Comparison of ENCODE assay signal across 15 cellular contexts in the genomic region with DNA sequence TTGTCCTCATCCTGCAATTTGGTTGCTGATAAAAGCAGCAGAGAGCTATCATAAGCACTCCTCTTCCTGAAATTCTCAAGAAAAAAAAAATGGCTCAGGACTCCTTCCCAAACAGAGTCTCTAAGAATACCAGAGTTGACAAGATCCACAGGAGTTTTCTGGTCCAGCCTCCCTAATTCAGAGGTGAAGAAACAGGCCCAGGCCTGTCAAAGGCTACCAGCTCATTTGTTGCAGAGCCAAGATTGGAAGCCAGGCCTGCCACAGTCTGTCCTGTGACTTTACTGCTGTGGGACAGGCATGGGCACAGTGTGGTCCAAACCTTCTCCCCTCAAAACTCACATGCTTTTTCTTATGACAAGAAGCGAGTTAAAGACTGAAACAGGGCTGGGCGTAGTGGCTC. TPM values are rescaled to one million over a fixed set of nuclear protein-coding genes. Genes with fewer than 3 reads are reported as not detected.
DNase-seq lines count a peak whose midpoint lies in the region; ATAC-seq and TF ChIP-seq lines count a peak whose summit lies in the region.
"Had no signal": no experiment of that assay in that cellular context is flagged by ENCODE, and none has a peak within 500 bp of the region (broad histone marks: within the 10 kb centered on the region; RNA-seq: fewer than 3 reads in every experiment).

No MANE protein-coding gene starts in this region.

- H3K4me3 Mint-ChIP-seq in MCF 10A (ENCODE audit: unreplicated experiment), result no peak overlapping the region
- H3K4me3 Mint-ChIP-seq: CD4-positive, alpha-beta T cell; H9 had no signal

- ATAC-seq in gastrocnemius medialis (no peak), HG03432 (IDR thresholded peaks at IDR 0.05; ENCODE audit: unreplicated experiment) (no peak)
- ATAC-seq: A549 had no signal

- peak; percentile 46 for DNase-seq in MCF 10A (ENCODE audit: unreplicated experiment)
- DNase-seq in breast epithelium (ENCODE audit: low spot score in 2 of 2), result no peak
- peak; percentile 22 for DNase-seq in epithelial cell of prostate (ENCODE audit: low read depth, low spot score)
- DNase-seq in gastrocnemius medialis, result no peak
- no peak for DNase-seq in right atrium auricular region (ENCODE audit: low spot score)
- DNase-seq in tibial nerve (ENCODE audit: low spot score in 2 of 2), result no peak
- DNase-seq: AML-193; Caco-2; CD4-positive, alpha-beta T cell; H9 had no signal

- no peak overlapping the region for H3K27ac ChIP-seq in breast epithelium
- H3K27ac ChIP-seq in epithelial cell of prostate, result peak overlapping the region; percentile 13
- H3K27ac ChIP-seq in gastrocnemius medialis, result peak overlapping the region in 3 of 4 donors; percentile 7 to 32 (median 11)
- H3K27ac ChIP-seq in right atrium auricular region, result no peak overlapping the region
- no peak overlapping the region for H3K27ac ChIP-seq in tibial nerve
- H3K27ac ChIP-seq: 22Rv1, A549, C4-2B, HL-60 had no signal

- no peaks in the 10 kb centered on the region for H3K36me3 Mint-ChIP-seq in MCF 10A (ENCODE audit: insufficient read depth, unreplicated experiment)

- no peaks in the 10 kb centered on the region for H3K4me1 ChIP-seq in breast epithelium
- H3K4me1 ChIP-seq in gastrocnemius medialis, result peaks cover 0 to 4% of the 10 kb centered on the region in 2 donors
- no peaks in the 10 kb centered on the region for H3K4me1 ChIP-seq in right atrium auricular region
- H3K4me1 ChIP-seq in tibial nerve, result no peaks in the 10 kb centered on the region
- H3K4me1 ChIP-seq: Caco-2 had no signal

- H3K9me3 ChIP-seq in breast epithelium, result no peaks in the 10 kb centered on the region
- no peaks in the 10 kb centered on the region for H3K9me3 ChIP-seq in gastrocnemius medialis
- no peaks in the 10 kb centered on the region for H3K9me3 ChIP-seq in right atrium auricular region
- no peaks in the 10 kb centered on the region for H3K9me3 ChIP-seq in tibial nerve
- H3K9me3 ChIP-seq: A549, Caco-2 had no signal

- TF ChIP-seq CTCF in MCF 10A (IDR thresholded peaks at IDR 0.05; ENCODE audit: unreplicated experiment), result no peak
- TF ChIP-seq CTCF in breast epithelium (IDR thresholded peaks at IDR 0.05), result no peak
- no peak for TF ChIP-seq CTCF in gastrocnemius medialis (IDR thresholded peaks at IDR 0.05 in 4 of 5, conservative IDR thresholded peaks at IDR 0.05 in 1 of 5)
- no peak for TF ChIP-seq CTCF in right atrium auricular region (IDR thresholded peaks at IDR 0.05)
- TF ChIP-seq CTCF in tibial nerve (IDR thresholded peaks at IDR 0.05), result no peak

- H3K36me3 ChIP-seq in breast epithelium (no peaks in the 10 kb centered on the region), gastrocnemius medialis (peaks cover 3 to 78% of the 10 kb centered on the region in 2 donors), right atrium auricular region (peaks cover 89% of the 10 kb centered on the region), tibial nerve (peaks cover 0 to 99% (median 11%) of the 10 kb centered on the region in 3 donors)

- TF ChIP-seq POLR2A in breast epithelium (IDR thresholded peaks at IDR 0.05), result no peak
- no peak for TF ChIP-seq POLR2A in gastrocnemius medialis (IDR thresholded peaks at IDR 0.05)
- TF ChIP-seq POLR2A in tibial nerve (IDR thresholded peaks at IDR 0.05), result no peak

- no peaks in the 10 kb centered on the region for H3K27me3 Mint-ChIP-seq in MCF 10A (ENCODE audit: insufficient read depth, unreplicated experiment)
- H3K27me3 Mint-ChIP-seq: CD4-positive, alpha-beta T cell had no signal

- in situ Hi-C loops in gastrocnemius medialis (cut with MboI; ENCODE audit: low sequenced_read_pairs in 4 of 4), result no loop called here

- H3K4me3 ChIP-seq in breast epithelium (no peak overlapping the region), gastrocnemius medialis (no peak overlapping the region), right atrium auricular region (no peak overlapping the region), tibial nerve (no peak overlapping the region)
- H3K4me3 ChIP-seq: A549 had no signal

- CTCF ChIA-PET in MCF 10A (lab: Yijun Ruan, JAX), result interaction anchor here (0.6 to 1.1 kb wide), 4 partner anchors 60 to 642 kb away, joined by 3 to 4 read pairs (median 3); no protein-coding TSS in a partner anchor

- no peaks in the 10 kb centered on the region for H3K9me3 Mint-ChIP-seq in MCF 10A (ENCODE audit: unreplicated experiment)
- H3K9me3 Mint-ChIP-seq: CD4-positive, alpha-beta T cell; H9 had no signal

- BruUV-seq in MCF 10A (replicated peaks; lab: Mats Ljungman, UMichigan), result no TSS peak

- POLR2A ChIA-PET in MCF 10A (lab: Yijun Ruan, JAX), result interaction anchor here (0.8 kb wide), 1 partner anchor 57 kb away, joined by 4 read pairs; no protein-coding TSS in a partner anchor

- no peak for TF ChIP-seq EP300 in tibial nerve (IDR thresholded peaks at IDR 0.05)

- WGBS in tibial nerve, 2 donors, result 97 to 100% methylated on average over 2 of the region's 2 CpGs

- peak overlapping the region; percentile 19 for H3K27ac Mint-ChIP-seq in MCF 10A (ENCODE audit: low read depth, unreplicated experiment)
- H3K27ac Mint-ChIP-seq: CD4-positive, alpha-beta T cell had no signal

- peaks cover 7% of the 10 kb centered on the region for H3K4me1 Mint-ChIP-seq in MCF 10A (ENCODE audit: insufficient read depth, unreplicated experiment)
- H3K4me1 Mint-ChIP-seq: H9 had no signal

- intact Hi-C loops in MCF 10A (cut with micrococcal nuclease) (loop anchor here (10.0 kb wide), 1 partner anchor 119 kb away; a partner anchor contains a TSS), breast epithelium (cut with DNase I; ENCODE audit: low total_unique reads) (no loop called here), gastrocnemius medialis (cut with DNase I; ENCODE audit: low total_unique reads) (no loop called here)

- H3K27me3 ChIP-seq in breast epithelium (no peaks in the 10 kb centered on the region), gastrocnemius medialis (no peaks in the 10 kb centered on the region), right atrium auricular region (no peaks in the 10 kb centered on the region), tibial nerve (no peaks in the 10 kb centered on the region)

RNA-seq across cellular contexts. Expression of a gene that starts 41.5 kb away (rescaled TPM):
- total RNA-seq in MCF 10A (2022), result 0.49 TPM in 1 of 2 replicates, not detected in the other
- total RNA-seq in breast epithelium, result 10 to 100 TPM in 1 of 3 donors, 1 to 10 TPM in 2; 4.2 to 11.4 (median 6.9) TPM
- total RNA-seq in gastrocnemius medialis, result 10 to 100 TPM in 3 of 4 donors, 1 to 10 TPM in 1; 1.9 to 19.1 (median 13.9) TPM
- total RNA-seq in right atrium auricular region, result 10 to 100 TPM; 10.2 to 23.1 TPM
- 10 to 100 TPM in 1 of 4 donors, 1 to 10 TPM in 3; 2.4 to 11.1 (median 2.9) TPM for total RNA-seq in tibial nerve

RNA-seq across cellular contexts. Expression of a gene that starts 58.0 kb away (rescaled TPM):
- total RNA-seq in MCF 10A (2022) (15.4 and 15.5 TPM in 2 replicates), breast epithelium (10 to 100 TPM; 23.1 to 28.2 (median 26.6) TPM), gastrocnemius medialis (10 to 100 TPM in 1 of 4 donors, 1 to 10 TPM in 3; 5.9 to 17.2 (median 6.9) TPM), right atrium auricular region (10 to 100 TPM in 1 of 2 donors, 1 to 10 TPM in 1; 8.3 to 20.6 TPM), tibial nerve (10 to 100 TPM; 10.3 to 28.6 (median 16.6) TPM)

Comparison
In these comparisons a context has a peak if more than half of its experiments do, and no peak if none do; other contexts are left out.
1. DNase-seq: peak in MCF 10A (single experiment) and epithelial cell of prostate (single experiment); none in breast epithelium (0 of 2), gastrocnemius medialis (0 of 2), right atrium auricular region (single experiment) and tibial nerve (0 of 2).
2. H3K27ac ChIP-seq: peak in epithelial cell of prostate (single experiment) and gastrocnemius medialis (3 of 4); none in breast epithelium (0 of 2), right atrium auricular region (0 of 2) and tibial nerve (0 of 4).